1 cellular context compared by ENCODE assay signal in the genomic region with DNA sequence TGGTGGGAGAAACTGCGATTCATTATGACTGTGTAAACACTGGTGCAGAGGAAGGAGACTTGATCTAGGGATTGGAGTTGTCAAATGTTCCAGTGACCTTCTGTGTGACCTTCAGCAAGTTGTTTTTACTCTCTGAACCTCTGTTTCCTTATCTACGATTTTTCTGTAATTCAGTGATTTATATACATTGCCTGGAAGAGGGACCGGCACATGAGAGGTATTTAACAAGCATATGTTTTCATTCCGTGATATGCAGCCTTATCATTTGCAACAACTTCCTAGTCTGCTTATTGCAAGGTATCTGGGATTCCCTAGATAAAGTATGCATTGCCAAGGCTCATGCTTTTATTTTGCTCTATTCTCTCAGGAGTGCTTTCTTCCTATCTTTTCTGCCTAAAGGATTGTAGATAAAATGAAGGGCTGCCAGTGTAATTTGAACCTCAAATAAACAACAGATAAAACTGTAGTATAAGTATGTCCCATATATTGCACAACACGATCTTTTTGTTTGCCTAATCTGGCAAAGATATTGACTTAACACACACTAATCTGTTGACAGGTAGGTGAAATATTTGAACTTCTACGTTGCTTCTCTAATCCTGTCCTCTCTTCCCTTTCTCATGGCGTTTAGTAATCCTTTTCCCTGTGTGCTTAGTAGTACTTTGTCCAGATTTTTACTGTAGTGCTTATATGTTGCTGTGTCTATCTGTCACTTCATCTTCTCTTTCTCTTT.
TF ChIP-seq lines count a peak whose summit lies in the region.

No MANE protein-coding gene starts in this region.

TF ChIP-seq in HepG2, 621 proteins besides CTCF, POLR2A, EP300 and RAD21 (continued from another document and continues in another):
- TF ChIP-seq, protein P1, sequence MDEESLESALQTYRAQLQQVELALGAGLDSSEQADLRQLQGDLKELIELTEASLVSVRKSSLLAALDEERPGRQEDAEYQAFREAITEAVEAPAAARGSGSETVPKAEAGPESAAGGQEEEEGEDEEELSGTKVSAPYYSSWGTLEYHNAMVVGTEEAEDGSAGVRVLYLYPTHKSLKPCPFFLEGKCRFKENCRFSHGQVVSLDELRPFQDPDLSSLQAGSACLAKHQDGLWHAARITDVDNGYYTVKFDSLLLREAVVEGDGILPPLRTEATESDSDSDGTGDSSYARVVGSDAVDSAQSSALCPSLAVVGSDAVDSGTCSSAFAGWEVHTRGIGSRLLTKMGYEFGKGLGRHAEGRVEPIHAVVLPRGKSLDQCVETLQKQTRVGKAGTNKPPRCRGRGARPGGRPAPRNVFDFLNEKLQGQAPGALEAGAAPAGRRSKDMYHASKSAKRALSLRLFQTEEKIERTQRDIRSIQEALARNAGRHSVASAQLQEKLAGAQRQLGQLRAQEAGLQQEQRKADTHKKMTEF (CRISPR knock-in tag; IDR thresholded peaks at IDR 0.05), result peak; percentile 88
- TF ChIP-seq, protein P2, sequence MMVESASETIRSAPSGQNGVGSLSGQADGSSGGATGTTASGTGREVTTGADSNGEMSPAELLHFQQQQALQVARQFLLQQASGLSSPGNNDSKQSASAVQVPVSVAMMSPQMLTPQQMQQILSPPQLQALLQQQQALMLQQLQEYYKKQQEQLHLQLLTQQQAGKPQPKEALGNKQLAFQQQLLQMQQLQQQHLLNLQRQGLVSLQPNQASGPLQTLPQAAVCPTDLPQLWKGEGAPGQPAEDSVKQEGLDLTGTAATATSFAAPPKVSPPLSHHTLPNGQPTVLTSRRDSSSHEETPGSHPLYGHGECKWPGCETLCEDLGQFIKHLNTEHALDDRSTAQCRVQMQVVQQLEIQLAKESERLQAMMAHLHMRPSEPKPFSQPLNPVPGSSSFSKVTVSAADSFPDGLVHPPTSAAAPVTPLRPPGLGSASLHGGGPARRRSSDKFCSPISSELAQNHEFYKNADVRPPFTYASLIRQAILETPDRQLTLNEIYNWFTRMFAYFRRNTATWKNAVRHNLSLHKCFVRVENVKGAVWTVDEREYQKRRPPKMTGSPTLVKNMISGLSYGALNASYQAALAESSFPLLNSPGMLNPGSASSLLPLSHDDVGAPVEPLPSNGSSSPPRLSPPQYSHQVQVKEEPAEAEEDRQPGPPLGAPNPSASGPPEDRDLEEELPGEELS (CRISPR knock-in tag; IDR thresholded peaks at IDR 0.05), result peak; percentile 94
- TF ChIP-seq GATAD1 (CRISPR knock-in tag; IDR thresholded peaks at IDR 0.05), result peak; percentile 62; the same call in 1 of the 2 replicates
- no peak for TF ChIP-seq SRY (CRISPR knock-in tag; IDR thresholded peaks at IDR 0.05)
- no peak for TF ChIP-seq ELF4 (CRISPR knock-in tag; IDR thresholded peaks at IDR 0.05; ENCODE audit: borderline replicate concordance)
- TF ChIP-seq ZNF24 (IDR thresholded peaks at IDR 0.05), result peak; percentile 60; the same call in 1 of the 2 replicates
- 0 out of 2 replicates have a peak, but pooled peaks have one; percentile 22 for TF ChIP-seq NR2C2 (CRISPR knock-in tag; IDR thresholded peaks at IDR 0.05; ENCODE audit: borderline replicate concordance)
- no peak for TF ChIP-seq NCOA1 (CRISPR knock-in tag; IDR thresholded peaks at IDR 0.05)
- TF ChIP-seq ELF3 (CRISPR knock-in tag; IDR thresholded peaks at IDR 0.05), result peak; percentile 91
- no peak for TF ChIP-seq TMF1 (CRISPR knock-in tag; IDR thresholded peaks at IDR 0.05; ENCODE audit: low read depth)
- TF ChIP-seq ISL2 (CRISPR knock-in tag; IDR thresholded peaks at IDR 0.05), result peak; percentile 93
- no peak for TF ChIP-seq SATB2 (CRISPR knock-in tag; IDR thresholded peaks at IDR 0.05)
- TF ChIP-seq FOSL2 (CRISPR knock-in tag; IDR thresholded peaks at IDR 0.05), result peak; percentile 29; the same call in 1 of the 2 replicates
- TF ChIP-seq MED1 (CRISPR knock-in tag; IDR thresholded peaks at IDR 0.05), result peak; percentile 76
- no peak for TF ChIP-seq TP53 (CRISPR knock-in tag; conservative IDR thresholded peaks at IDR 0.05)
- TF ChIP-seq ZNF775 (CRISPR knock-in tag; IDR thresholded peaks at IDR 0.05; ENCODE audit: borderline replicate concordance), result peak; percentile 94
- TF ChIP-seq, protein P3, sequence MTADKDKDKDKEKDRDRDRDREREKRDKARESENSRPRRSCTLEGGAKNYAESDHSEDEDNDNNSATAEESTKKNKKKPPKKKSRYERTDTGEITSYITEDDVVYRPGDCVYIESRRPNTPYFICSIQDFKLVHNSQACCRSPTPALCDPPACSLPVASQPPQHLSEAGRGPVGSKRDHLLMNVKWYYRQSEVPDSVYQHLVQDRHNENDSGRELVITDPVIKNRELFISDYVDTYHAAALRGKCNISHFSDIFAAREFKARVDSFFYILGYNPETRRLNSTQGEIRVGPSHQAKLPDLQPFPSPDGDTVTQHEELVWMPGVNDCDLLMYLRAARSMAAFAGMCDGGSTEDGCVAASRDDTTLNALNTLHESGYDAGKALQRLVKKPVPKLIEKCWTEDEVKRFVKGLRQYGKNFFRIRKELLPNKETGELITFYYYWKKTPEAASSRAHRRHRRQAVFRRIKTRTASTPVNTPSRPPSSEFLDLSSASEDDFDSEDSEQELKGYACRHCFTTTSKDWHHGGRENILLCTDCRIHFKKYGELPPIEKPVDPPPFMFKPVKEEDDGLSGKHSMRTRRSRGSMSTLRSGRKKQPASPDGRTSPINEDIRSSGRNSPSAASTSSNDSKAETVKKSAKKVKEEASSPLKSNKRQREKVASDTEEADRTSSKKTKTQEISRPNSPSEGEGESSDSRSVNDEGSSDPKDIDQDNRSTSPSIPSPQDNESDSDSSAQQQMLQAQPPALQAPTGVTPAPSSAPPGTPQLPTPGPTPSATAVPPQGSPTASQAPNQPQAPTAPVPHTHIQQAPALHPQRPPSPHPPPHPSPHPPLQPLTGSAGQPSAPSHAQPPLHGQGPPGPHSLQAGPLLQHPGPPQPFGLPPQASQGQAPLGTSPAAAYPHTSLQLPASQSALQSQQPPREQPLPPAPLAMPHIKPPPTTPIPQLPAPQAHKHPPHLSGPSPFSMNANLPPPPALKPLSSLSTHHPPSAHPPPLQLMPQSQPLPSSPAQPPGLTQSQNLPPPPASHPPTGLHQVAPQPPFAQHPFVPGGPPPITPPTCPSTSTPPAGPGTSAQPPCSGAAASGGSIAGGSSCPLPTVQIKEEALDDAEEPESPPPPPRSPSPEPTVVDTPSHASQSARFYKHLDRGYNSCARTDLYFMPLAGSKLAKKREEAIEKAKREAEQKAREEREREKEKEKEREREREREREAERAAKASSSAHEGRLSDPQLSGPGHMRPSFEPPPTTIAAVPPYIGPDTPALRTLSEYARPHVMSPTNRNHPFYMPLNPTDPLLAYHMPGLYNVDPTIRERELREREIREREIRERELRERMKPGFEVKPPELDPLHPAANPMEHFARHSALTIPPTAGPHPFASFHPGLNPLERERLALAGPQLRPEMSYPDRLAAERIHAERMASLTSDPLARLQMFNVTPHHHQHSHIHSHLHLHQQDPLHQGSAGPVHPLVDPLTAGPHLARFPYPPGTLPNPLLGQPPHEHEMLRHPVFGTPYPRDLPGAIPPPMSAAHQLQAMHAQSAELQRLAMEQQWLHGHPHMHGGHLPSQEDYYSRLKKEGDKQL (CRISPR knock-in tag; IDR thresholded peaks at IDR 0.05; ENCODE audit: low read depth), result peak; percentile 99
- peak; percentile 47 for TF ChIP-seq TBL1XR1 (IDR thresholded peaks at IDR 0.05; ENCODE audit: borderline replicate concordance, low read length, partially characterized antibody)
- TF ChIP-seq MYC (CRISPR knock-in tag; IDR thresholded peaks at IDR 0.05; ENCODE audit: borderline replicate concordance), result no peak
- TF ChIP-seq, protein P4, sequence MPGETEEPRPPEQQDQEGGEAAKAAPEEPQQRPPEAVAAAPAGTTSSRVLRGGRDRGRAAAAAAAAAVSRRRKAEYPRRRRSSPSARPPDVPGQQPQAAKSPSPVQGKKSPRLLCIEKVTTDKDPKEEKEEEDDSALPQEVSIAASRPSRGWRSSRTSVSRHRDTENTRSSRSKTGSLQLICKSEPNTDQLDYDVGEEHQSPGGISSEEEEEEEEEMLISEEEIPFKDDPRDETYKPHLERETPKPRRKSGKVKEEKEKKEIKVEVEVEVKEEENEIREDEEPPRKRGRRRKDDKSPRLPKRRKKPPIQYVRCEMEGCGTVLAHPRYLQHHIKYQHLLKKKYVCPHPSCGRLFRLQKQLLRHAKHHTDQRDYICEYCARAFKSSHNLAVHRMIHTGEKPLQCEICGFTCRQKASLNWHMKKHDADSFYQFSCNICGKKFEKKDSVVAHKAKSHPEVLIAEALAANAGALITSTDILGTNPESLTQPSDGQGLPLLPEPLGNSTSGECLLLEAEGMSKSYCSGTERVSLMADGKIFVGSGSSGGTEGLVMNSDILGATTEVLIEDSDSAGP (CRISPR knock-in tag; IDR thresholded peaks at IDR 0.05; ENCODE audit: borderline replicate concordance), result no peak
- no peak for TF ChIP-seq ZFP37 (CRISPR knock-in tag; IDR thresholded peaks at IDR 0.05; ENCODE audit: borderline replicate concordance)
- TF ChIP-seq, protein P5, sequence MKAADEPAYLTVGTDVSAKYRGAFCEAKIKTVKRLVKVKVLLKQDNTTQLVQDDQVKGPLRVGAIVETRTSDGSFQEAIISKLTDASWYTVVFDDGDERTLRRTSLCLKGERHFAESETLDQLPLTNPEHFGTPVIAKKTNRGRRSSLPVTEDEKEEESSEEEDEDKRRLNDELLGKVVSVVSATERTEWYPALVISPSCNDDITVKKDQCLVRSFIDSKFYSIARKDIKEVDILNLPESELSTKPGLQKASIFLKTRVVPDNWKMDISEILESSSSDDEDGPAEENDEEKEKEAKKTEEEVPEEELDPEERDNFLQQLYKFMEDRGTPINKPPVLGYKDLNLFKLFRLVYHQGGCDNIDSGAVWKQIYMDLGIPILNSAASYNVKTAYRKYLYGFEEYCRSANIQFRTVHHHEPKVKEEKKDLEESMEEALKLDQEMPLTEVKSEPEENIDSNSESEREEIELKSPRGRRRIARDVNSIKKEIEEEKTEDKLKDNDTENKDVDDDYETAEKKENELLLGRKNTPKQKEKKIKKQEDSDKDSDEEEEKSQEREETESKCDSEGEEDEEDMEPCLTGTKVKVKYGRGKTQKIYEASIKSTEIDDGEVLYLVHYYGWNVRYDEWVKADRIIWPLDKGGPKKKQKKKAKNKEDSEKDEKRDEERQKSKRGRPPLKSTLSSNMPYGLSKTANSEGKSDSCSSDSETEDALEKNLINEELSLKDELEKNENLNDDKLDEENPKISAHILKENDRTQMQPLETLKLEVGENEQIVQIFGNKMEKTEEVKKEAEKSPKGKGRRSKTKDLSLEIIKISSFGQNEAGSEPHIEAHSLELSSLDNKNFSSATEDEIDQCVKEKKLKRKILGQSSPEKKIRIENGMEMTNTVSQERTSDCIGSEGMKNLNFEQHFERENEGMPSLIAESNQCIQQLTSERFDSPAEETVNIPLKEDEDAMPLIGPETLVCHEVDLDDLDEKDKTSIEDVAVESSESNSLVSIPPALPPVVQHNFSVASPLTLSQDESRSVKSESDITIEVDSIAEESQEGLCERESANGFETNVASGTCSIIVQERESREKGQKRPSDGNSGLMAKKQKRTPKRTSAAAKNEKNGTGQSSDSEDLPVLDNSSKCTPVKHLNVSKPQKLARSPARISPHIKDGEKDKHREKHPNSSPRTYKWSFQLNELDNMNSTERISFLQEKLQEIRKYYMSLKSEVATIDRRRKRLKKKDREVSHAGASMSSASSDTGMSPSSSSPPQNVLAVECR (CRISPR knock-in tag; IDR thresholded peaks at IDR 0.05; ENCODE audit: borderline replicate concordance), result peak; percentile 20; the same call in 1 of the 2 replicates
- TF ChIP-seq SNAI1 (CRISPR knock-in tag; IDR thresholded peaks at IDR 0.05; ENCODE audit: borderline replicate concordance), result no peak
- TF ChIP-seq NCOR1 (IDR thresholded peaks at IDR 0.05; ENCODE audit: borderline replicate concordance, low read length), result no peak; the same call in 1 of the 2 replicates
- TF ChIP-seq HMG20A (CRISPR knock-in tag; IDR thresholded peaks at IDR 0.05; ENCODE audit: borderline replicate concordance), result peak; percentile 99
- TF ChIP-seq, protein P6, sequence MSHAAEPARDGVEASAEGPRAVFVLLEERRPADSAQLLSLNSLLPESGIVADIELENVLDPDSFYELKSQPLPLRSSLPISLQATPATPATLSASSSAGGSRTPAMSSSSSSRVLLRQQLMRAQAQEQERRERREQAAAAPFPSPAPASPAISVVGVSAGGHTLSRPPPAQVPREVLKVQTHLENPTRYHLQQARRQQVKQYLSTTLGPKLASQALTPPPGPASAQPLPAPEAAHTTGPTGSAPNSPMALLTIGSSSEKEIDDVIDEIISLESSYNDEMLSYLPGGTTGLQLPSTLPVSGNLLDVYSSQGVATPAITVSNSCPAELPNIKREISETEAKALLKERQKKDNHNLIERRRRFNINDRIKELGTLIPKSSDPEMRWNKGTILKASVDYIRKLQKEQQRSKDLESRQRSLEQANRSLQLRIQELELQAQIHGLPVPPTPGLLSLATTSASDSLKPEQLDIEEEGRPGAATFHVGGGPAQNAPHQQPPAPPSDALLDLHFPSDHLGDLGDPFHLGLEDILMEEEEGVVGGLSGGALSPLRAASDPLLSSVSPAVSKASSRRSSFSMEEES (CRISPR knock-in tag; IDR thresholded peaks at IDR 0.05), result peak; percentile 51
- TF ChIP-seq TSC22D2 (CRISPR knock-in tag; IDR thresholded peaks at IDR 0.05; ENCODE audit: borderline replicate concordance), result no peak
- TF ChIP-seq SIX1 (CRISPR knock-in tag; IDR thresholded peaks at IDR 0.05; ENCODE audit: borderline replicate concordance), result peak; percentile 98
- TF ChIP-seq, protein P7, sequence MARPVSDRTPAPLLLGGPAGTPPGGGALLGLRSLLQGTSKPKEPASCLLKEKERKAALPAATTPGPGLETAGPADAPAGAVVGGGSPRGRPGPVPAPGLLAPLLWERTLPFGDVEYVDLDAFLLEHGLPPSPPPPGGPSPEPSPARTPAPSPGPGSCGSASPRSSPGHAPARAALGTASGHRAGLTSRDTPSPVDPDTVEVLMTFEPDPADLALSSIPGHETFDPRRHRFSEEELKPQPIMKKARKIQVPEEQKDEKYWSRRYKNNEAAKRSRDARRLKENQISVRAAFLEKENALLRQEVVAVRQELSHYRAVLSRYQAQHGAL (CRISPR knock-in tag; IDR thresholded peaks at IDR 0.05; ENCODE audit: not compliant biosample characterization), result no peak
- TF ChIP-seq JUNB (CRISPR knock-in tag; IDR thresholded peaks at IDR 0.05; ENCODE audit: borderline replicate concordance), result peak; percentile 41; the same call in 1 of the 2 replicates
- peak; percentile 57; the same call in 1 of the 2 replicates for TF ChIP-seq ZMYM4 (CRISPR knock-in tag; IDR thresholded peaks at IDR 0.05)
- peak; percentile 76 for TF ChIP-seq FOXO1 (CRISPR knock-in tag; IDR thresholded peaks at IDR 0.05)
- TF ChIP-seq CBX2 (IDR thresholded peaks at IDR 0.05; ENCODE audit: low read depth, low read length), result no peak
- TF ChIP-seq CBX2 (CRISPR knock-in tag; IDR thresholded peaks at IDR 0.05; ENCODE audit: low read depth), result peak; percentile 74; the same call in 1 of the 2 replicates
- TF ChIP-seq NFE2 (CRISPR knock-in tag; IDR thresholded peaks at IDR 0.05), result no peak
- TF ChIP-seq ZEB1 (IDR thresholded peaks at IDR 0.05; ENCODE audit: insufficient replicate concordance, low read depth), result peak; percentile 63
- TF ChIP-seq FOXA1 (IDR thresholded peaks at IDR 0.05), result peak; percentile 95
- TF ChIP-seq FOXA1 (CRISPR knock-in tag; IDR thresholded peaks at IDR 0.05), result peak; percentile 97
- peak; percentile 63; the same call in 1 of the 2 replicates for TF ChIP-seq FOXK1 (CRISPR knock-in tag; IDR thresholded peaks at IDR 0.05; ENCODE audit: borderline replicate concordance, low read depth)
- 0 out of 2 replicates have a peak, but pooled peaks have one; percentile 26 for TF ChIP-seq JUN (CRISPR knock-in tag; IDR thresholded peaks at IDR 0.05)
